2 cellular contexts compared by ENCODE assay signal in the genomic region with DNA sequence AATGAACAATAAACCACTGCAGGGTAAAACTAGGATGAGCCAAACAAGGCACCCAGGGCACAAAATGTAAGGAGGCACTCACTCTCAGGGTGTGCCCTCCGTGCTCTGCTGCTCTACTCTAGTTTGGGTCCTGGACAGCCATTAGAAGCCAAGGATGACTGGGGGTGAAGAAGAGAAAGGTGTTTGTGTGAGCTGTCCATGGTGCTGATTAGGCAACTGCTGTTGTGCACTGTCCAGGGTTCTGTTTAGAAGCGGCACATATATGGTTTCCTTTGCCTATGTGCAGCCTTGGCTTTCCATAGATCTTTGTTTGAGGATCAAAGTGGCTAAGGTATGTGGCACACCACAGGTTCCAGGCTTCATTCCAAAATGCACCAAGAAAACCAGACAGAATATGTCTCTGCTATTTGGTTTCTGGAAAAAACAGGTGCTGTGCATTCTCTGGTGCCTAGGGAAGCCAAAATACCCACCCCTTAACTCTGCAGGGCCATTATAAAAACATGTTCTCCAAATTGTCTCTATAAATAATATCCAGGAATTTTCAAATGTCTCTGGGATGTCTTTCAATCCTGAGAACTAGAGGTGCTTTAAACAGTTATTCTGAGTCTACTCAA.
TF ChIP-seq lines count a peak whose summit lies in the region.

No MANE protein-coding gene starts in this region.

TF ChIP-seq in A549, 52 proteins besides CTCF, POLR2A, EP300 and RAD21 (continued from another document and continues in another):
- TF ChIP-seq ATOH8 (CRISPR knock-in tag; IDR thresholded peaks at IDR 0.05; ENCODE audit: low read depth) (no peak), ZNF302 (CRISPR knock-in tag; IDR thresholded peaks at IDR 0.05) (no peak), RCOR1 (IDR thresholded peaks at IDR 0.05; ENCODE audit: low read depth, low read length) (no peak), MAFK (IDR thresholded peaks at IDR 0.05; ENCODE audit: partially characterized antibody) (no peak), NPAS2 (CRISPR knock-in tag; IDR thresholded peaks at IDR 0.05; ENCODE audit: borderline replicate concordance) (no peak), KDM1A (IDR thresholded peaks at IDR 0.05; ENCODE audit: low read depth) (no peak), NR3C1 (IDR thresholded peaks at IDR 0.05) (no peak), EHMT2 (IDR thresholded peaks at IDR 0.05; ENCODE audit: low read depth) (peak; percentile 90), RNF2 (IDR thresholded peaks at IDR 0.05; ENCODE audit: borderline replicate concordance, low read depth) (no peak), ZSCAN20 (CRISPR knock-in tag; IDR thresholded peaks at IDR 0.05) (no peak), TP53 (CRISPR knock-in tag; IDR thresholded peaks at IDR 0.05) (no peak), SREBF2 (IDR thresholded peaks at IDR 0.05) (no peak), GATA3 (IDR thresholded peaks at IDR 0.05; ENCODE audit: borderline replicate concordance) (no peak), BHLHE40 (IDR thresholded peaks at IDR 0.05; ENCODE audit: low read depth, low read length) (no peak), HDAC2 (IDR thresholded peaks at IDR 0.05) (no peak), HOXB5 (CRISPR knock-in tag; IDR thresholded peaks at IDR 0.05) (0 out of 2 replicates have a peak, but pooled peaks have one; percentile 37), HOXB13 (CRISPR knock-in tag; IDR thresholded peaks at IDR 0.05; ENCODE audit: low read depth) (no peak), ESRRA (IDR thresholded peaks at IDR 0.05; ENCODE audit: borderline replicate concordance, low read length) (no peak), SMC3 (IDR thresholded peaks at IDR 0.05) (no peak), RARB (CRISPR knock-in tag; IDR thresholded peaks at IDR 0.05) (no peak), JUN (IDR thresholded peaks at IDR 0.05) (no peak), ZFP36 (IDR thresholded peaks at IDR 0.05; ENCODE audit: borderline replicate concordance, partially characterized antibody) (no peak), CHD4 (IDR thresholded peaks at IDR 0.05; ENCODE audit: borderline replicate concordance) (no peak), CBX8 (IDR thresholded peaks at IDR 0.05) (no peak), JUNB (IDR thresholded peaks at IDR 0.05) (no peak), NFE2L2 (conservative IDR thresholded peaks at IDR 0.05; ENCODE audit: low read length) (no peak), BCL3 (IDR thresholded peaks at IDR 0.05) (no peak), PHF8 (IDR thresholded peaks at IDR 0.05; ENCODE audit: borderline replicate concordance, low read depth) (no peak)
- TF ChIP-seq, protein P1, sequence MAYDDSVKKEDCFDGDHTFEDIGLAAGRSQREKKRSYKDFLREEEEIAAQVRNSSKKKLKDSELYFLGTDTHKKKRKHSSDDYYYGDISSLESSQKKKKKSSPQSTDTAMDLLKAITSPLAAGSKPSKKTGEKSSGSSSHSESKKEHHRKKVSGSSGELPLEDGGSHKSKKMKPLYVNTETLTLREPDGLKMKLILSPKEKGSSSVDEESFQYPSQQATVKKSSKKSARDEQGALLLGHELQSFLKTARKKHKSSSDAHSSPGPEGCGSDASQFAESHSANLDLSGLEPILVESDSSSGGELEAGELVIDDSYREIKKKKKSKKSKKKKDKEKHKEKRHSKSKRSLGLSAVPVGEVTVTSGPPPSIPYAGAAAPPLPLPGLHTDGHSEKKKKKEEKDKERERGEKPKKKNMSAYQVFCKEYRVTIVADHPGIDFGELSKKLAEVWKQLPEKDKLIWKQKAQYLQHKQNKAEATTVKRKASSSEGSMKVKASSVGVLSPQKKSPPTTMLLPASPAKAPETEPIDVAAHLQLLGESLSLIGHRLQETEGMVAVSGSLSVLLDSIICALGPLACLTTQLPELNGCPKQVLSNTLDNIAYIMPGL (CRISPR knock-in tag; IDR thresholded peaks at IDR 0.05; ENCODE audit: borderline replicate concordance): no peak
- TF ChIP-seq, protein P2, sequence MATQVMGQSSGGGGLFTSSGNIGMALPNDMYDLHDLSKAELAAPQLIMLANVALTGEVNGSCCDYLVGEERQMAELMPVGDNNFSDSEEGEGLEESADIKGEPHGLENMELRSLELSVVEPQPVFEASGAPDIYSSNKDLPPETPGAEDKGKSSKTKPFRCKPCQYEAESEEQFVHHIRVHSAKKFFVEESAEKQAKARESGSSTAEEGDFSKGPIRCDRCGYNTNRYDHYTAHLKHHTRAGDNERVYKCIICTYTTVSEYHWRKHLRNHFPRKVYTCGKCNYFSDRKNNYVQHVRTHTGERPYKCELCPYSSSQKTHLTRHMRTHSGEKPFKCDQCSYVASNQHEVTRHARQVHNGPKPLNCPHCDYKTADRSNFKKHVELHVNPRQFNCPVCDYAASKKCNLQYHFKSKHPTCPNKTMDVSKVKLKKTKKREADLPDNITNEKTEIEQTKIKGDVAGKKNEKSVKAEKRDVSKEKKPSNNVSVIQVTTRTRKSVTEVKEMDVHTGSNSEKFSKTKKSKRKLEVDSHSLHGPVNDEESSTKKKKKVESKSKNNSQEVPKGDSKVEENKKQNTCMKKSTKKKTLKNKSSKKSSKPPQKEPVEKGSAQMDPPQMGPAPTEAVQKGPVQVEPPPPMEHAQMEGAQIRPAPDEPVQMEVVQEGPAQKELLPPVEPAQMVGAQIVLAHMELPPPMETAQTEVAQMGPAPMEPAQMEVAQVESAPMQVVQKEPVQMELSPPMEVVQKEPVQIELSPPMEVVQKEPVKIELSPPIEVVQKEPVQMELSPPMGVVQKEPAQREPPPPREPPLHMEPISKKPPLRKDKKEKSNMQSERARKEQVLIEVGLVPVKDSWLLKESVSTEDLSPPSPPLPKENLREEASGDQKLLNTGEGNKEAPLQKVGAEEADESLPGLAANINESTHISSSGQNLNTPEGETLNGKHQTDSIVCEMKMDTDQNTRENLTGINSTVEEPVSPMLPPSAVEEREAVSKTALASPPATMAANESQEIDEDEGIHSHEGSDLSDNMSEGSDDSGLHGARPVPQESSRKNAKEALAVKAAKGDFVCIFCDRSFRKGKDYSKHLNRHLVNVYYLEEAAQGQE (IDR thresholded peaks at IDR 0.05): peak; percentile 94
- TF ChIP-seq, protein P3, sequence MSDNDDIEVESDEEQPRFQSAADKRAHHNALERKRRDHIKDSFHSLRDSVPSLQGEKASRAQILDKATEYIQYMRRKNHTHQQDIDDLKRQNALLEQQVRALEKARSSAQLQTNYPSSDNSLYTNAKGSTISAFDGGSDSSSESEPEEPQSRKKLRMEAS (IDR thresholded peaks at IDR 0.05): no peak

TF ChIP-seq in SK-N-SH, 30 proteins besides CTCF, POLR2A, EP300 and RAD21 (continued from another document):
- TF ChIP-seq, protein P2 (IDR thresholded peaks at IDR 0.05; ENCODE audit: low read depth, low read length): peak; percentile 97
